In genomic region chr17:385836-386144, GRCh38 we compare ENCODE assay signal across 10 cellular contexts. TPM values are rescaled to one million over a fixed set of nuclear protein-coding genes. Genes with fewer than 3 reads are reported as not detected.
DNase-seq lines count a peak whose midpoint lies in the region; ATAC-seq, FAIRE-seq and TF ChIP-seq lines count a peak whose summit lies in the region.
"Had no signal": no experiment of that assay in that cellular context is flagged by ENCODE, and none has a peak within 500 bp of the region (broad histone marks: within the 10 kb centered on the region; RNA-seq: fewer than 3 reads in every experiment).

No MANE protein-coding gene starts in this region.

- peaks cover 11% of the 10 kb centered on the region for H3K9me3 Mint-ChIP-seq in nephron progenitor cell

- H3K9me3 ChIP-seq in ectodermal cell (ENCODE audit: control insufficient read depth, low read length) (no peaks in the 10 kb centered on the region), gastrocnemius medialis (no peaks in the 10 kb centered on the region)

- H3K4me1 Mint-ChIP-seq in nephron progenitor cell: peaks cover 55% of the 10 kb centered on the region

- no peak overlapping the region for H3K4me3 Mint-ChIP-seq in nephron progenitor cell

- peaks cover 39% of the 10 kb centered on the region for H3K27me3 Mint-ChIP-seq in nephron progenitor cell (ENCODE audit: low read depth, poor library complexity)

- FAIRE-seq in urothelium cell line (lab: Jason Lieb, UNC): no peak
- FAIRE-seq: TTC549 had no signal

- in situ Hi-C loops in gastrocnemius medialis (cut with MboI; ENCODE audit: low sequenced_read_pairs in 4 of 4): no loop called here

- no peak for TF ChIP-seq POLR2A in gastrocnemius medialis (IDR thresholded peaks at IDR 0.05)

- intact Hi-C loops in gastrocnemius medialis (cut with DNase I; ENCODE audit: low total_unique reads): loop anchor here (5.0 kb wide), 1 partner anchor 243 kb away; a partner anchor contains a TSS

- H3K27me3 ChIP-seq in HL-60 (ENCODE audit: insufficient read depth, poor library complexity, severe bottlenecking): peaks cover 6% of the 10 kb centered on the region
- H3K27me3 ChIP-seq in ectodermal cell (ENCODE audit: control insufficient read depth, insufficient read depth, low read length, poor library complexity, severe bottlenecking): peaks cover 36% of the 10 kb centered on the region
- peaks cover 0 to 10% (median 3%) of the 10 kb centered on the region in 3 donors for H3K27me3 ChIP-seq in gastrocnemius medialis

- ATAC-seq in gastrocnemius medialis: peak; percentile 40

- no peak overlapping the region for H3K27ac Mint-ChIP-seq in nephron progenitor cell

- H3K4me3 ChIP-seq in GM08714 (ENCODE audit: low read length): peak overlapping the region; percentile 34; the same call in 1 of the 2 replicates
- peak overlapping the region; percentile 26 for H3K4me3 ChIP-seq in HL-60 (replicated peaks; ENCODE audit: insufficient read depth, low read length)
- H3K4me3 ChIP-seq in ectodermal cell (ENCODE audit: insufficient read depth, low read depth, low read length): peak overlapping the region; percentile 41
- H3K4me3 ChIP-seq in gastrocnemius medialis: peak overlapping the region; percentile 47 to 54 (median 52)

- no peak for TF ChIP-seq CTCF in HL-60 (IDR thresholded peaks at IDR 0.05; ENCODE audit: insufficient read depth, low read length)
- no peak for TF ChIP-seq CTCF in gastrocnemius medialis (IDR thresholded peaks at IDR 0.05 in 4 of 5, conservative IDR thresholded peaks at IDR 0.05 in 1 of 5)
- no peak for TF ChIP-seq CTCF in nephron progenitor cell (IDR thresholded peaks at IDR 0.05)

- H3K36me3 ChIP-seq in ectodermal cell (ENCODE audit: control insufficient read depth, insufficient read depth, low read length) (no peaks in the 10 kb centered on the region), gastrocnemius medialis (no peaks in the 10 kb centered on the region)

- peaks cover 35% of the 10 kb centered on the region for H3K4me1 ChIP-seq in ectodermal cell (ENCODE audit: control insufficient read depth, insufficient read depth, low read length)
- H3K4me1 ChIP-seq in gastrocnemius medialis: no peaks in the 10 kb centered on the region

- 0 to 1% methylated on average over 40 to 43 of the region's 43 CpGs for WGBS in ectodermal cell, 2 experiments

- DNase-seq in HL-60 (ENCODE audit: low read depth in 1 of 2, low spot score in 1 of 2) (no peak), gastrocnemius medialis (no peak), GM03348 (ENCODE audit: low spot score) (no peak), DMS114 treated with DMSO at 0.1 percent for 48 hours (lab: John Stamatoyannopoulos, UW; ENCODE audit: unreplicated experiment) (no peak), urothelium cell line (ENCODE audit: low spot score) (no peak), nephron progenitor cell (no peak)
- DNase-seq: amniotic stem cell had no signal

- H3K27ac ChIP-seq in HL-60 (replicated peaks) (no peak overlapping the region), ectodermal cell (ENCODE audit: insufficient read depth, low read depth, low read length, poor library complexity, severe bottlenecking) (no peak overlapping the region), gastrocnemius medialis (peak overlapping the region in 3 of 4 donors; percentile 75 to 78 (median 78))

- no peaks in the 10 kb centered on the region for H3K36me3 Mint-ChIP-seq in nephron progenitor cell (ENCODE audit: low read depth)

RNA-seq across cellular contexts. Expression of gene RPH3AL, which starts 33.2 kb away (rescaled TPM):
- 6.7 TPM for polyA plus RNA-seq in ectodermal cell (2013, experiment 1 of 4)
- 9.6 TPM for polyA plus RNA-seq in ectodermal cell (2013, experiment 2 of 4)
- 6.8 TPM for polyA plus RNA-seq in ectodermal cell (2013, experiment 3 of 4)
- polyA plus RNA-seq in ectodermal cell (2013, experiment 4 of 4): 7.3 TPM
- total RNA-seq in gastrocnemius medialis: 10 to 100 TPM in 2 of 4 donors, 1 to 10 TPM in 2; 6.3 to 14.4 (median 10.8) TPM

RNA-seq across cellular contexts. Expression of gene RFLNB, which starts 59.9 kb away (rescaled TPM):
- polyA plus RNA-seq in ectodermal cell (2013, experiment 1 of 4): 9.1 TPM
- polyA plus RNA-seq in ectodermal cell (2013, experiment 2 of 4): 9.1 TPM
- 7.6 TPM for polyA plus RNA-seq in ectodermal cell (2013, experiment 3 of 4)
- polyA plus RNA-seq in ectodermal cell (2013, experiment 4 of 4): 8.1 TPM
- 10 to 100 TPM in 1 of 4 donors, 1 to 10 TPM in 3; 5.5 to 11.0 (median 5.6) TPM for total RNA-seq in gastrocnemius medialis

Comparison
In these comparisons a context has a peak if more than half of its experiments do, and no peak if none do; other contexts are left out.
1. H3K27ac ChIP-seq: peak in gastrocnemius medialis (3 of 4); none in HL-60 (single experiment) and ectodermal cell (single experiment).
2. Peak in every context shown above with its lines, with median percentiles within 50 percentile points of each other: H3K4me3 ChIP-seq.